Comparison of ENCODE assay signal across 13 cellular contexts in genomic region chr3:188220988-188221818, GRCh38.
DNase-seq lines count a peak whose midpoint lies in the region; ATAC-seq and TF ChIP-seq lines count a peak whose summit lies in the region.
"Had no signal": no experiment of that assay in that cellular context is flagged by ENCODE, and none has a peak within 500 bp of the region (broad histone marks: within the 10 kb centered on the region; RNA-seq: fewer than 3 reads in every experiment).

No MANE protein-coding gene starts in this region.

- H2BK15ac ChIP-seq in mesendoderm (replicated peaks; ENCODE audit: low read depth) = no peak overlapping the region

- POLR2A ChIA-PET in PC-3 (lab: Charles Lee; ENCODE audit: unreplicated experiment) = no interaction called here

- H3K23ac ChIP-seq in mesendoderm (ENCODE audit: low read length) = no peak overlapping the region

- H3K4me2 ChIP-seq in PC-3 (ENCODE audit: low read length) (no peak overlapping the region), mesendoderm (ENCODE audit: low read length) (no peak overlapping the region)

- H2BK5ac ChIP-seq in mesendoderm (ENCODE audit: low read length) = no peak overlapping the region

- no peaks in the 10 kb centered on the region for H3K9me2 ChIP-seq in PC-3 (replicated peaks; ENCODE audit: low read length)

- no peak overlapping the region for H2AFZ ChIP-seq in PC-3 (ENCODE audit: low read length)

- CTCF ChIA-PET in PC-3 (lab: Charles Lee) = no interaction called here

- no peak overlapping the region for H3K4me3 Mint-ChIP-seq in natural killer cell
- H3K4me3 Mint-ChIP-seq: activated B cell treated with CpG ODN at 0.5 μM for 24 hours, memory B cell had no signal

- no peaks in the 10 kb centered on the region for H3F3A ChIP-seq in PC-3 (ENCODE audit: low read length, unreplicated experiment)

- no peaks in the 10 kb centered on the region for H3K27me3 Mint-ChIP-seq in natural killer cell (ENCODE audit: low read depth in 2 of 2)
- H3K27me3 Mint-ChIP-seq: activated B cell treated with CpG ODN at 0.5 μM for 24 hours, memory B cell had no signal

- no peak overlapping the region for H3K56ac ChIP-seq in mesendoderm (ENCODE audit: low read length)

- no peak overlapping the region for H2BK120ac ChIP-seq in mesendoderm (ENCODE audit: low read depth, low read length)

- H3K36me3 ChIP-seq in PC-3 (ENCODE audit: low read depth, low read length) (no peaks in the 10 kb centered on the region), esophagus muscularis mucosa (peaks cover 0 to 13% (median 5%) of the 10 kb centered on the region in 4 donors), mesendoderm (ENCODE audit: control insufficient read depth, insufficient read depth, low read length) (no peaks in the 10 kb centered on the region), transverse colon (peaks cover 0 to 5% (median 0%) of the 10 kb centered on the region in 4 donors)

- BruUV-seq in PC-3 (replicated peaks; lab: Mats Ljungman, UMichigan) = no TSS peak

- H3K4me3 ChIP-seq in PC-3 (ENCODE audit: low read length) (no peak overlapping the region), esophagus muscularis mucosa (peak overlapping the region; percentile 27 to 67 (median 52)), mesendoderm (ENCODE audit: low read length) (no peak overlapping the region), transverse colon (no peak overlapping the region)

- no peak overlapping the region for H3K27ac Mint-ChIP-seq in natural killer cell
- H3K27ac Mint-ChIP-seq: activated B cell treated with CpG ODN at 0.5 μM for 24 hours, memory B cell had no signal

- H3K4me1 ChIP-seq in PC-3 (ENCODE audit: insufficient read depth, low read length) (no peaks in the 10 kb centered on the region), esophagus muscularis mucosa (peaks cover 76 to 96% (median 89%) of the 10 kb centered on the region in 4 donors), mesendoderm (ENCODE audit: control insufficient read depth, low read depth, low read length) (peaks cover 3% of the 10 kb centered on the region), transverse colon (peaks cover 41 to 96% (median 84%) of the 10 kb centered on the region in 4 donors)

- TF ChIP-seq EP300 in esophagus muscularis mucosa (IDR thresholded peaks at IDR 0.05) = peak; percentile 100
- peak; percentile 99 for TF ChIP-seq EP300 in transverse colon (IDR thresholded peaks at IDR 0.05; ENCODE audit: low read depth)

- H3K4ac ChIP-seq in mesendoderm (ENCODE audit: low read depth, low read length) = no peak overlapping the region

- H3K79me2 ChIP-seq in PC-3 (ENCODE audit: low read length) (no peaks in the 10 kb centered on the region; the same call in 1 of the 2 replicates), mesendoderm (ENCODE audit: control insufficient read depth, insufficient read depth, low read length) (peaks cover 25% of the 10 kb centered on the region)

- H3K9me3 ChIP-seq in PC-3 (ENCODE audit: low read length) (no peaks in the 10 kb centered on the region), esophagus muscularis mucosa (no peaks in the 10 kb centered on the region), transverse colon (no peaks in the 10 kb centered on the region)

- intact Hi-C loops in PC-3 (cut with micrococcal nuclease) = loop anchor here (10.0 kb wide), 1 partner anchor 306 kb away; no protein-coding TSS in a partner anchor
- intact Hi-C loops in esophagus muscularis mucosa (cut with DNase I) = loop anchor here (5.0 kb wide), 1 partner anchor 69 kb away; the partner anchor contains the start of gene LPP
- intact Hi-C loops in transverse colon (cut with DNase I; ENCODE audit: low total_unique reads) = loop anchor here (5.0 kb wide), 1 partner anchor 64 kb away; no protein-coding TSS in a partner anchor
- intact Hi-C loops in natural killer cell (cut with micrococcal nuclease) = no loop called here

- no peaks in the 10 kb centered on the region for H3K36me3 Mint-ChIP-seq in natural killer cell

- H3K79me1 ChIP-seq in mesendoderm (ENCODE audit: low read length) = peaks cover 29% of the 10 kb centered on the region

- no peak for TF ChIP-seq CTCF in PC-3 (conservative IDR thresholded peaks at IDR 0.05; ENCODE audit: low read depth, low read length)
- TF ChIP-seq CTCF in esophagus muscularis mucosa (IDR thresholded peaks at IDR 0.05) = no peak
- no peak for TF ChIP-seq CTCF in transverse colon (IDR thresholded peaks at IDR 0.05)
- TF ChIP-seq CTCF in GM10266 (IDR thresholded peaks at IDR 0.05; ENCODE audit: control insufficient read depth, insufficient read depth, low read depth, missing control alignments) = no peak
- TF ChIP-seq CTCF in natural killer cell (IDR thresholded peaks at IDR 0.05) = no peak

- H4K20me1 ChIP-seq in PC-3 (ENCODE audit: low read length) = no peaks in the 10 kb centered on the region

- in situ Hi-C loops in transverse colon (cut with MboI; ENCODE audit: low pct_ligation_motif_present in 1 of 4, low pct_unique_long_range_greater_than_20kb in 1 of 4, low sequenced_read_pairs in 3 of 4) = no loop called here

- H3K27me3 ChIP-seq in PC-3 (ENCODE audit: low read length) = no peaks in the 10 kb centered on the region
- no peaks in the 10 kb centered on the region for H3K27me3 ChIP-seq in esophagus muscularis mucosa
- no peaks in the 10 kb centered on the region for H3K27me3 ChIP-seq in mesendoderm (ENCODE audit: insufficient read depth, low read length, poor library complexity)
- no peaks in the 10 kb centered on the region for H3K27me3 ChIP-seq in transverse colon

- H2AK5ac ChIP-seq in mesendoderm (ENCODE audit: low read length) = no peak overlapping the region

- no peak overlapping the region for H3K18ac ChIP-seq in mesendoderm (ENCODE audit: low read length)

- H4K5ac ChIP-seq in mesendoderm (ENCODE audit: low read length) = no peak overlapping the region

- DNase-seq in PC-3 (peak; percentile 31), esophagus muscularis mucosa (ENCODE audit: extremely low spot score) (peak; percentile 96), mesendoderm (peak; percentile 59), transverse colon (peak; percentile 45), GM10266 (ENCODE audit: extremely low spot score) (no peak), NOMO-1 (lab: John Stamatoyannopoulos, UW; ENCODE audit: unreplicated experiment in 2 of 2) (no peak), natural killer cell (no peak)
- no peak for DNase-seq in stimulated activated CD4-positive, alpha-beta T cell treated with anti-CD3 and anti-CD28 coated beads, Interleukin-12 subunit alpha, Interleukin-12 subunit beta, amount 100 ng/mL, for 4 hours
- DNase-seq: activated B cell treated with CpG ODN at 0.5 μM for 24 hours; activated naive CD4-positive, alpha-beta T cell; NCI-H187 had no signal

- no peaks in the 10 kb centered on the region for H3K9me3 Mint-ChIP-seq in natural killer cell
- H3K9me3 Mint-ChIP-seq: activated B cell treated with CpG ODN at 0.5 μM for 24 hours, memory B cell had no signal

- H3K27ac ChIP-seq in PC-3 (ENCODE audit: low read length) (no peak overlapping the region), esophagus muscularis mucosa (replicated peaks in 1 of 4) (peak overlapping the region; percentile 90 to 98 (median 94)), mesendoderm (ENCODE audit: low read depth, low read length) (no peak overlapping the region), transverse colon (peak overlapping the region; percentile 85 to 92 (median 86))
- H3K27ac ChIP-seq: HL-60 had no signal

- WGBS in esophagus muscularis mucosa = 53% methylated on average over 11 of the region's 11 CpGs
- WGBS in mesendoderm (ENCODE audit: extremely low coverage, insufficient coverage, low lambda C conversion rate) = no CpG with 5 or more reads among the region's 11 CpGs
- WGBS in transverse colon (ENCODE audit: low coverage in 1 of 2), 2 donors = 59 to 72% methylated on average over 6 to 11 of the region's 11 CpGs

- ATAC-seq in PC-3 (no peak), natural killer cell (no peak)

- H3K9ac ChIP-seq in PC-3 (ENCODE audit: low read length) (no peak overlapping the region), mesendoderm (ENCODE audit: low read length) (no peak overlapping the region)

- H4K8ac ChIP-seq in mesendoderm (ENCODE audit: low read depth, low read length) = no peak overlapping the region

- no peak for TF ChIP-seq POLR2A in esophagus muscularis mucosa (IDR thresholded peaks at IDR 0.05; ENCODE audit: low read depth)
- TF ChIP-seq POLR2A in transverse colon (IDR thresholded peaks at IDR 0.05) = peak; percentile 4

- peaks cover 64% of the 10 kb centered on the region in 2 donors for H3K4me1 Mint-ChIP-seq in natural killer cell

Comparison
In these comparisons a context has a peak if more than half of its experiments do, and no peak if none do; other contexts are left out.
1. DNase-seq: peak in PC-3 (single experiment), esophagus muscularis mucosa (single experiment), mesendoderm (single experiment) and transverse colon (single experiment); none in GM10266 (single experiment), NOMO-1 (0 of 2), stimulated activated CD4-positive, alpha-beta T cell treated with anti-CD3 and anti-CD28 coated beads, Interleukin-12 subunit alpha, Interleukin-12 subunit beta, amount 100 ng/mL, for 4 hours (single experiment) and natural killer cell (single experiment).
2. H3K27ac ChIP-seq: peak in esophagus muscularis mucosa (4 of 4) and transverse colon (4 of 4); none in PC-3 (single experiment) and mesendoderm (single experiment).
3. H3K4me3 ChIP-seq: peak in esophagus muscularis mucosa (4 of 4); none in PC-3 (single experiment), mesendoderm (single experiment) and transverse colon (0 of 4).